In the genomic region with DNA sequence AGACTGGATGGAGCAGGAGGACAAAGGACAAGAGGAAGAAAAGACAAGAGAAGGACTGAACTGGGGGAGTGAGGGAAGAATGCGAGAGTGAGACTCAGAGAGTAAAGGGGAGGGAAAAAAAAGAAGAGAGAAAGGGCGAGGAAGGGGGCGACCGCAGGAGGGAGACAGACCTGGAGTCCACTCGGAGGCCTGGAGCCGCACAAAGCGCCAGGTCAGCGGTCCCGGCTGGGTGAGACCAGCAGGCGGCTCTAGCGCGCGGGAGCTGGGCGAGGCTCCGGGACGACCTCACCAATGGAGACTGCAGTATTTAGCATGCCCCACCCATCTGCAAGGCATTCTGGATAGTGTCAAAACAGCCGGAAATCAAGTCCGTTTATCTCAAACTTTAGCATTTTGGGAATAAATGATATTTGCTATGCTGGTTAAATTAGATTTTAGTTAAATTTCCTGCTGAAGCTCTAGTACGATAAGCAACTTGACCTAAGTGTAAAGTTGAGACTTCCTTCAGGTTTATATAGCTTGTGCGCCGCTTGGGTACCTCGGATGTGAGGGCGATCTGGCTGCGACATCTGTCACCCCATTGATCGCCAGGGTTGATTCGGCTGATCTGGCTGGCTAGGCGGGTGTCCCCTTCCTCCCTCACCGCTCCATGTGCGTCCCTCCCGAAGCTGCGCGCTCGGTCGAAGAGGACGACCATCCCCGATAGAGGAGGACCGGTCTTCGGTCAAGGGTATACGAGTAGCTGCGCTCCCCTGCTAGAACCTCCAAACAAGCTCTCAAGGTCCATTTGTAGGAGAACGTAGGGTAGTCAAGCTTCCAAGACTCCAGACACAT, we compare ENCODE assay signal across 8 cellular contexts. TPM values are rescaled to one million over a fixed set of nuclear protein-coding genes. Genes with fewer than 3 reads are reported as not detected.
DNase-seq lines count a peak whose midpoint lies in the region; ATAC-seq and TF ChIP-seq lines count a peak whose summit lies in the region.
"Not testable (repeated sequence)": the region's sequence is repeated elsewhere in the genome, so short reads cannot be mapped to it uniquely, and the experiment has no call there.

TSS of gene GSTA4 (minus strand) at position 206 of the 834 bp plus-strand sequence. CDS start 1,041 bp downstream, outside the sequence.

- DNase-seq in DMS53 (lab: John Stamatoyannopoulos, UW) (peak; percentile 99), KG1 (lab: John Stamatoyannopoulos, UW) (peak; percentile 90), esophagus muscularis mucosa (ENCODE audit: extremely low spot score) (peak; percentile 98)
- peak; percentile 91 to 92 for DNase-seq in activated T-cell treated with anti-CD3 and anti-CD28 coated beads, Interleukin-2, amount 50 U/mL, for 72 hours
- DNase-seq in stimulated activated CD8-positive, alpha-beta memory T cell treated with anti-CD3 and anti-CD28 coated beads, Interleukin-7, amount 100 ng/mL, for 4 hours (ENCODE audit: low read depth in 2 of 2), result peak; percentile 81 to 84

- not testable (repeated sequence) for H3K27me3 Mint-ChIP-seq in activated T-cell treated with anti-CD3 and anti-CD28 coated beads, Interleukin-2, amount 50 U/mL, for 72 hours (ENCODE audit: low read depth)

- H3K4me3 ChIP-seq in esophagus muscularis mucosa (peak within 1 kb of the TSS; percentile 64 to 80 (median 73)), muscle layer of duodenum (ENCODE audit: low read depth in 1 of 2, low read length in 2 of 2) (peak within 1 kb of the TSS; percentile 92 to 96)

- H3K36me3 Mint-ChIP-seq in activated T-cell treated with anti-CD3 and anti-CD28 coated beads, Interleukin-2, amount 50 U/mL, for 72 hours (ENCODE audit: insufficient read depth in 2 of 2), result not testable (repeated sequence)

- under 1% methylated on average over 41 of the region's 41 CpGs for whole genome bisulfite sequencing in esophagus muscularis mucosa

- H3K4me3 Mint-ChIP-seq in activated T-cell treated with anti-CD3 and anti-CD28 coated beads, Interleukin-2, amount 50 U/mL, for 72 hours, result peak within 1 kb of the TSS; percentile 86 to 98

- peak within 1 kb of the TSS; percentile 90 to 92 (median 92) for H3K27ac ChIP-seq in esophagus muscularis mucosa (replicated peaks in 1 of 4)
- peak within 1 kb of the TSS; percentile 94 for H3K27ac ChIP-seq in muscle layer of duodenum (ENCODE audit: low read length)

- peaks cover 0 to 36% (median 29%) of the 10 kb centered on the region in 4 donors for H3K4me1 ChIP-seq in esophagus muscularis mucosa
- H3K4me1 ChIP-seq in muscle layer of duodenum (ENCODE audit: control insufficient read depth in 1 of 2, insufficient read depth in 2 of 2, low read length in 2 of 2), result not testable (repeated sequence)

- not testable (repeated sequence) for H3K36me3 ChIP-seq in esophagus muscularis mucosa; muscle layer of duodenum (ENCODE audit: control insufficient read depth in 1 of 2, insufficient read depth in 2 of 2, low read length in 2 of 2)

- TF ChIP-seq POLR2A in esophagus muscularis mucosa (IDR thresholded peaks at IDR 0.05; ENCODE audit: low read depth), result peak; percentile 32

- H3K27me3 ChIP-seq in esophagus muscularis mucosa; muscle layer of duodenum (ENCODE audit: low read depth, low read length): not testable (repeated sequence)

- peak; percentile 98 for ATAC-seq in GM21723 (IDR thresholded peaks at IDR 0.05; ENCODE audit: unreplicated experiment)
- ATAC-seq in activated T-cell treated with anti-CD3 and anti-CD28 coated beads, Interleukin-2, amount 50 U/mL, for 72 hours (replicated peaks in 1 of 2), result peak; percentile 92 to 94

- not testable (repeated sequence) for TF ChIP-seq EP300 in esophagus muscularis mucosa (IDR thresholded peaks at IDR 0.05)

- intact Hi-C loops in esophagus muscularis mucosa (cut with DNase I), result loop anchor here (10.0 kb wide), 2 partner anchors 110 to 800 kb away; partner anchors contain the start of gene LRRC1

- peak within 1 kb of the TSS; percentile 100 for H3K27ac Mint-ChIP-seq in activated T-cell treated with anti-CD3 and anti-CD28 coated beads, Interleukin-2, amount 50 U/mL, for 72 hours

- not testable (repeated sequence) for H3K9me3 ChIP-seq in esophagus muscularis mucosa; muscle layer of duodenum (ENCODE audit: control insufficient read depth in 1 of 2, low read length in 2 of 2)

- not testable (repeated sequence) for H3K9me3 Mint-ChIP-seq in activated T-cell treated with anti-CD3 and anti-CD28 coated beads, Interleukin-2, amount 50 U/mL, for 72 hours

- TF ChIP-seq CTCF in esophagus muscularis mucosa (IDR thresholded peaks at IDR 0.05), result peak; percentile 53 to 77 (median 67)

- H3K4me1 Mint-ChIP-seq in activated T-cell treated with anti-CD3 and anti-CD28 coated beads, Interleukin-2, amount 50 U/mL, for 72 hours (ENCODE audit: low read depth), result peaks cover 60% of the 10 kb centered on the region

TF ChIP-seq in PFSK-1, 5 proteins besides CTCF, POLR2A, EP300 and RAD21:
- TF ChIP-seq TAF1 (IDR thresholded peaks at IDR 0.05; ENCODE audit: borderline replicate concordance, insufficient read depth, low read length), result peak; percentile 53; the same call in 1 of the 2 replicates
- peak; percentile 78 for TF ChIP-seq FOXP2 (optimal IDR thresholded peaks at IDR 0.05; ENCODE audit: borderline replicate concordance, extremely low read depth, extremely low read length, insufficient read depth)
- TF ChIP-seq POLR2AphosphoS5 (IDR thresholded peaks at IDR 0.05; ENCODE audit: low read depth, low read length), result peak; percentile 83
- peak; percentile 23; the same call in 1 of the 2 replicates for TF ChIP-seq SIN3A (IDR thresholded peaks at IDR 0.05; ENCODE audit: borderline replicate concordance, insufficient read depth, low read length)
TF ChIP-seq in PFSK-1: peak in this region for 4; not testable (repeated sequence) for 1.

RNA-seq across cellular contexts. Expression of gene GSTA4, which starts in this region (rescaled TPM):
- polyA plus RNA-seq in PFSK-1 (2012; ENCODE audit: insufficient read length, low read depth), result 5.9 TPM
- 10 to 100 TPM; 17.5 to 21.4 TPM for total RNA-seq in activated T-cell treated with anti-CD3 and anti-CD28 coated beads, Interleukin-2, amount 50 U/mL, for 72 hours
- total RNA-seq in esophagus muscularis mucosa, result 10 to 100 TPM; 16.6 to 23.2 (median 17.7) TPM

Comparison
In these comparisons a context has a peak if more than half of its experiments do, and no peak if none do; other contexts are left out.
1. Peak in every context shown above with its lines: DNase-seq, ATAC-seq, H3K4me3 ChIP-seq and H3K27ac ChIP-seq.